3 cellular contexts compared by ENCODE assay signal in genomic region chr19:42193294-42193693, GRCh38.
TF ChIP-seq lines count a peak whose summit lies in the region.

No MANE protein-coding gene starts in this region.

TF ChIP-seq in A549, 52 proteins besides CTCF, POLR2A, EP300 and RAD21:
- no peak for TF ChIP-seq HOXB13 (CRISPR knock-in tag; IDR thresholded peaks at IDR 0.05; ENCODE audit: low read depth)
TF ChIP-seq in A549: peak in this region for 0.

TF ChIP-seq in HEK293, 187 proteins besides CTCF, POLR2A, EP300 and RAD21:
- 0 out of 2 replicates have a peak, but pooled peaks have one; percentile 35 for TF ChIP-seq ZNF558 (tag by site-specific recombination; IDR thresholded peaks at IDR 0.05)
- TF ChIP-seq, protein P1, sequence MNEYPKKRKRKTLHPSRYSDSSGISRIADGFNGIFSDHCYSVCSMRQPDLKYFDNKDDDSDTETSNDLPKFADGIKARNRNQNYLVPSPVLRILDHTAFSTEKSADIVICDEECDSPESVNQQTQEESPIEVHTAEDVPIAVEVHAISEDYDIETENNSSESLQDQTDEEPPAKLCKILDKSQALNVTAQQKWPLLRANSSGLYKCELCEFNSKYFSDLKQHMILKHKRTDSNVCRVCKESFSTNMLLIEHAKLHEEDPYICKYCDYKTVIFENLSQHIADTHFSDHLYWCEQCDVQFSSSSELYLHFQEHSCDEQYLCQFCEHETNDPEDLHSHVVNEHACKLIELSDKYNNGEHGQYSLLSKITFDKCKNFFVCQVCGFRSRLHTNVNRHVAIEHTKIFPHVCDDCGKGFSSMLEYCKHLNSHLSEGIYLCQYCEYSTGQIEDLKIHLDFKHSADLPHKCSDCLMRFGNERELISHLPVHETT (tag by site-specific recombination; IDR thresholded peaks at IDR 0.05) = no peak
- no peak for TF ChIP-seq SETDB1 (IDR thresholded peaks at IDR 0.05; ENCODE audit: insufficient read length, low read length)
- no peak for TF ChIP-seq GLI2 (tag by site-specific recombination; IDR thresholded peaks at IDR 0.05; ENCODE audit: borderline replicate concordance, low read depth)
- TF ChIP-seq, protein P2, sequence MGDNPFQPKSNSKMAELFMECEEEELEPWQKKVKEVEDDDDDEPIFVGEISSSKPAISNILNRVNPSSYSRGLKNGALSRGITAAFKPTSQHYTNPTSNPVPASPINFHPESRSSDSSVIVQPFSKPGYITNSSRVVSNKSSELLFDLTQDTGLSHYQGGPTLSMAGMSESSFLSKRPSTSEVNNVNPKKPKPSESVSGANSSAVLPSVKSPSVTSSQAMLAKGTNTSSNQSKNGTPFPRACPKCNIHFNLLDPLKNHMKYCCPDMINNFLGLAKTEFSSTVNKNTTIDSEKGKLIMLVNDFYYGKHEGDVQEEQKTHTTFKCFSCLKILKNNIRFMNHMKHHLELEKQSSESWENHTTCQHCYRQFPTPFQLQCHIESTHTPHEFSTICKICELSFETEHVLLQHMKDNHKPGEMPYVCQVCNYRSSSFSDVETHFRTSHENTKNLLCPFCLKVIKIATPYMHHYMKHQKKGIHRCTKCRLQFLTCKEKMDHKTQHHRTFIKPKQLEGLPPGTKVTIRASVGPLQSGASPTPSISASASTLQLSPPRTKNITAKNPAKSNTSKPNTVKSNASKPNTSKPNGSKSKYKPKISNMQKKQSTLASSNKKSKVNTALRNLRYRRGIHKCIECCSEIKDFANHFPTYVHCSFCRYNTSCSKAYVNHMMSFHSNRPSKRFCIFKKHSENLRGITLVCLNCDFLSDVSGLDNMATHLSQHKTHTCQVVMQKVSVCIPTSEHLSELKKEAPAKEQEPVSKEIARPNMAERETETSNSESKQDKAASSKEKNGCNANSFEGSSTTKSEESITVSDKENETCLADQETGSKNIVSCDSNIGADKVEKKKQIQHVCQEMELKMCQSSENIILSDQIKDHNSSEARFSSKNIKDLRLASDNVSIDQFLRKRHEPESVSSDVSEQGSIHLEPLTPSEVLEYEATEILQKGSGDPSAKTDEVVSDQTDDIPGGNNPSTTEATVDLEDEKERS (tag by site-specific recombination; IDR thresholded peaks at IDR 0.05) = peak; percentile 98
- TF ChIP-seq PRDM10 (tag by site-specific recombination; IDR thresholded peaks at IDR 0.05) = no peak
- TF ChIP-seq ZBTB20 (tag by site-specific recombination; IDR thresholded peaks at IDR 0.05) = no peak
- 0 out of 2 replicates have a peak, but pooled peaks have one; percentile 17 for TF ChIP-seq KLF8 (tag by site-specific recombination; IDR thresholded peaks at IDR 0.05)
- no peak for TF ChIP-seq ZNF423 (tag by site-specific recombination; IDR thresholded peaks at IDR 0.05)
- no peak for TF ChIP-seq ZNF521 (tag by site-specific recombination; IDR thresholded peaks at IDR 0.05)
- no peak for TF ChIP-seq ZSCAN16 (tag by site-specific recombination; IDR thresholded peaks at IDR 0.05)
- no peak for TF ChIP-seq PRDM1 (tag by site-specific recombination; IDR thresholded peaks at IDR 0.05)
- TF ChIP-seq, protein P3, sequence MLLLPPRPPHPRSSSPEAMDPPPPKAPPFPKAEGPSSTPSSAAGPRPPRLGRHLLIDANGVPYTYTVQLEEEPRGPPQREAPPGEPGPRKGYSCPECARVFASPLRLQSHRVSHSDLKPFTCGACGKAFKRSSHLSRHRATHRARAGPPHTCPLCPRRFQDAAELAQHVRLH (tag by site-specific recombination; IDR thresholded peaks at IDR 0.05) = 0 out of 2 replicates have a peak, but pooled peaks have one; percentile 49

TF ChIP-seq in K562, 482 proteins besides CTCF, POLR2A, EP300 and RAD21:
- TF ChIP-seq BCL6 (CRISPR knock-in tag; IDR thresholded peaks at IDR 0.05) (no peak), RBM25 (IDR thresholded peaks at IDR 0.05; ENCODE audit: low read depth, low read length, severe bottlenecking) (peak; percentile 90), ZNF766 (CRISPR knock-in tag; conservative IDR thresholded peaks at IDR 0.05) (no peak), PHB (CRISPR knock-in tag; IDR thresholded peaks at IDR 0.05) (no peak)
- TF ChIP-seq, protein P4, sequence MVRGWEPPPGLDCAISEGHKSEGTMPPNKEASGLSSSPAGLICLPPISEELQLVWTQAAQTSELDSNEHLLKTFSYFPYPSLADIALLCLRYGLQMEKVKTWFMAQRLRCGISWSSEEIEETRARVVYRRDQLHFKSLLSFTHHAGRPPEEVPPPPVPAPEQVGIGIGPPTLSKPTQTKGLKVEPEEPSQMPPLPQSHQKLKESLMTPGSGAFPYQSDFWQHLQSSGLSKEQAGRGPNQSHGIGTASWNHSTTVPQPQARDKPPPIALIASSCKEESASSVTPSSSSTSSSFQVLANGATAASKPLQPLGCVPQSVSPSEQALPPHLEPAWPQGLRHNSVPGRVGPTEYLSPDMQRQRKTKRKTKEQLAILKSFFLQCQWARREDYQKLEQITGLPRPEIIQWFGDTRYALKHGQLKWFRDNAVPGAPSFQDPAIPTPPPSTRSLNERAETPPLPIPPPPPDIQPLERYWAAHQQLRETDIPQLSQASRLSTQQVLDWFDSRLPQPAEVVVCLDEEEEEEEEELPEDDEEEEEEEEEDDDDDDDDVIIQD (CRISPR knock-in tag; IDR thresholded peaks at IDR 0.05) = no peak
